In genomic region chr18:59907172-59907571, GRCh38 we compare ENCODE assay signal across 12 cellular contexts. TPM values are rescaled to one million over a fixed set of nuclear protein-coding genes. Genes with fewer than 3 reads are reported as not detected.
DNase-seq lines count a peak whose midpoint lies in the region; ATAC-seq lines count a peak whose summit lies in the region.
"Had no signal": no experiment of that assay in that cellular context is flagged by ENCODE, and none has a peak within 500 bp of the region (broad histone marks: within the 10 kb centered on the region; RNA-seq: fewer than 3 reads in every experiment).

No MANE protein-coding gene starts in this region.

- peaks cover 1% of the 10 kb centered on the region for H3K79me1 ChIP-seq in mesenchymal stem cell (replicated peaks; ENCODE audit: low read length, poor library complexity, severe bottlenecking)

- no peak overlapping the region for H2AK5ac ChIP-seq in mesenchymal stem cell (ENCODE audit: low read length, severe bottlenecking)

- no peak overlapping the region for H2AFZ ChIP-seq in mesenchymal stem cell (ENCODE audit: low read depth, low read length)

- H3K14ac ChIP-seq in mesenchymal stem cell (ENCODE audit: low read length in 2 of 2): no peak overlapping the region

- H2BK120ac ChIP-seq in mesenchymal stem cell (ENCODE audit: low read depth, low read length): no peak overlapping the region

- intact Hi-C loops in cardiac septum (cut with DNase I): no loop called here

- no peak overlapping the region for H2BK12ac ChIP-seq in mesenchymal stem cell (ENCODE audit: low read length in 2 of 2)

- H3K4ac ChIP-seq in mesenchymal stem cell (ENCODE audit: low read depth in 1 of 2, low read length in 2 of 2): no peak overlapping the region

- no peak overlapping the region for H3K23ac ChIP-seq in mesenchymal stem cell (ENCODE audit: low read length in 2 of 2)

- H2BK5ac ChIP-seq in mesenchymal stem cell (ENCODE audit: low read depth, low read length, poor library complexity, severe bottlenecking): no peak overlapping the region

- no peaks in the 10 kb centered on the region for H3K9me3 ChIP-seq in SJSA1 (replicated peaks)
- H3K9me3 ChIP-seq in mesenchymal stem cell (ENCODE audit: control insufficient read depth, low read length): no peaks in the 10 kb centered on the region

- 50% methylated on average over 4 of the region's 5 CpGs for WGBS in mesenchymal stem cell

- H3K9ac ChIP-seq in mesenchymal stem cell (ENCODE audit: low read length): peak overlapping the region; percentile 26

- H3K4me2 ChIP-seq in mesenchymal stem cell (ENCODE audit: low read length, poor library complexity, severe bottlenecking): no peak overlapping the region

- peak; percentile 28 for ATAC-seq in HG02870 (IDR thresholded peaks at IDR 0.05; ENCODE audit: unreplicated experiment)
- no peak for ATAC-seq in GM21717 (IDR thresholded peaks at IDR 0.05; ENCODE audit: unreplicated experiment)
- ATAC-seq in GM21723 (IDR thresholded peaks at IDR 0.05; ENCODE audit: unreplicated experiment): no peak

- DNase-seq in NOMO-1 (lab: John Stamatoyannopoulos, UW; ENCODE audit: unreplicated experiment in 2 of 2): peak; percentile 4 to 43
- DNase-seq in NOMO-1 treated with dmso at 0.1 percent for 144 hours (lab: John Stamatoyannopoulos, UW; ENCODE audit: unreplicated experiment): no peak
- peak in 1 of 2 experiments; percentile 47 for DNase-seq in SJSA1 (ENCODE audit: low read depth in 1 of 2, low spot score in 2 of 2)
- DNase-seq in mesenchymal stem cell: peak; percentile 60
- DNase-seq in cardiac septum (ENCODE audit: low spot score): no peak
- DNase-seq: 8988T, anterior cingulate cortex, KBM-7, NCI-H82 had no signal

- no peaks in the 10 kb centered on the region for H3K27me3 ChIP-seq in SJSA1 (replicated peaks)
- H3K27me3 ChIP-seq in mesenchymal stem cell (ENCODE audit: control insufficient read depth in 1 of 2, insufficient read depth in 1 of 2, low read length in 2 of 2): no peaks in the 10 kb centered on the region

- H3K4me3 ChIP-seq in SJSA1 (no peak overlapping the region), mesenchymal stem cell (ENCODE audit: insufficient read depth in 1 of 2, low read depth in 1 of 2, low read length in 2 of 2) (no peak overlapping the region)

- H3K27ac ChIP-seq in SJSA1 (peak overlapping the region; percentile 69), mesenchymal stem cell (ENCODE audit: low read length, poor library complexity, severe bottlenecking) (no peak overlapping the region)

- H4K8ac ChIP-seq in mesenchymal stem cell (ENCODE audit: low read length): no peak overlapping the region

- peak overlapping the region in 1 of 2 experiments; percentile 48 for H3K18ac ChIP-seq in mesenchymal stem cell (ENCODE audit: low read depth in 1 of 2, low read length in 2 of 2)

- H4K91ac ChIP-seq in mesenchymal stem cell (ENCODE audit: low read length): no peak overlapping the region

- H3K36me3 ChIP-seq in SJSA1 (peaks cover 18% of the 10 kb centered on the region), mesenchymal stem cell (ENCODE audit: control insufficient read depth in 1 of 2, insufficient read depth in 2 of 2, low read depth in 1 of 2, low read length in 2 of 2) (peaks cover 0 to 12% of the 10 kb centered on the region in 2 experiments)

- no peak overlapping the region for H2BK15ac ChIP-seq in mesenchymal stem cell (ENCODE audit: low read depth, poor library complexity, severe bottlenecking)

- H3K4me1 ChIP-seq in SJSA1 (replicated peaks) (peaks cover 63% of the 10 kb centered on the region), mesenchymal stem cell (ENCODE audit: control insufficient read depth, insufficient read depth, low read depth, low read length) (peaks cover 10% of the 10 kb centered on the region)

RNA-seq across cellular contexts. Expression of gene PMAIP1, which starts 7.4 kb away (rescaled TPM):
- total RNA-seq in SJSA1 (2014; rRNA removed; shearing (Covaris generic)): 24.2 and 31.7 TPM in 2 replicates
- polyA plus RNA-seq in mesenchymal stem cell (2013, experiment 1 of 2): 84.5 TPM
- 88.7 TPM for polyA plus RNA-seq in mesenchymal stem cell (2013, experiment 2 of 2)
- total RNA-seq in cardiac septum: 0.35 TPM

Comparison
In these comparisons a context has a peak if more than half of its experiments do, and no peak if none do; other contexts are left out.
1. DNase-seq: peak in NOMO-1 (2 of 2) and mesenchymal stem cell (single experiment); none in NOMO-1 treated with dmso at 0.1 percent for 144 hours (single experiment) and cardiac septum (single experiment).
2. RNA of gene PMAIP1, which starts 7.4 kb away (total RNA-seq): 24.2 to 31.7 TPM in SJSA1; 0.35 TPM in cardiac septum (single experiment); every median in the first group is over 10 times any median in the second.